8 cellular contexts compared by ENCODE assay signal in the genomic region with DNA sequence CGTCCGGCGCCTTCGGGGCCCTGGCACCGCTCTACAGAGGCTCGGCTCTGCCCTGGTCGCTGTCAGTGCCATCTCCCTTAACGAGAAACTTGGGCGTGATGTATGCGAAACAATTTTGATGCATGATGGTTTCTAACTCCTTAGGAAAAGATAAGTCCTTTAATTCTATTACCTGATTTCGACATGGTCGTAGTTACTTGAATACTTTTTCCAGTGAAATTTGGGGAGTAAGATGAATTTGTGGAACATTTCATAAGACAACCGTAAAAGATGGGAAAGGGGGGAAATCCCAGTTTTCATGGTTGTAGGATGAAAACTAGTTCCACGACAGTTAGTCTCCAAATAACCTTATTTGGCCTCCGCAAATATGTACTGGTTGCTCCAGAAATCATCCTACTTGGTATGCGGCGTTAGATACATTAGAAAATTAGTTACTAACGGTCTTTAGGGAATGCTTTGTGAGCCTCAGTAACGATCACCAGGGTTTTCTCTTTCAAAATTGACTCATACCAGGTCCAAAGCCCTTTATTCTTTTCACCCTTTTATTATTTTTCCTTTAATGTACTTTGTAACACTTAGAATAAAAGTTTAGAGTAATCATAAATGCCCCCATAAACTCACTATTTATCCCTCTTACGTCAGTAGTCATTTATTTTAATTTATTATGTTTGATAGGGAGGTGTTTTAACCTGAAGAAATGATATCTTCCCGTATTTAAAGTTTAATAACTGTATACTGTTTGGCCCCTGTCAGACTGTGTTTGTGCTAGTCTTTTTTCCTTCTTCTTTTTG. TPM values are rescaled to one million over a fixed set of nuclear protein-coding genes. Genes with fewer than 3 reads are reported as not detected.
DNase-seq lines count a peak whose midpoint lies in the region; ATAC-seq, FAIRE-seq and TF ChIP-seq lines count a peak whose summit lies in the region.

No MANE protein-coding gene starts in this region.

- 14 to 15% methylated on average over 18 to 21 of the region's 21 CpGs for WGBS in body of pancreas, 2 donors

- H3K4me1 Mint-ChIP-seq in memory B cell: peaks cover 12% of the 10 kb centered on the region

- DNase-seq in G401 (ENCODE audit: low spot score): peak; percentile 30
- peak; percentile 36 for DNase-seq in KG1 (lab: John Stamatoyannopoulos, UW)
- DNase-seq in body of pancreas: no peak
- no peak for DNase-seq in memory B cell (ENCODE audit: low spot score in 2 of 2)
- DNase-seq in urothelium cell line (ENCODE audit: low spot score): no peak
- DNase-seq in NCI-H2227 (lab: John Stamatoyannopoulos, UW; ENCODE audit: unreplicated experiment): no peak
- no peak for DNase-seq in caudate nucleus (lab: John Stamatoyannopoulos, UW)

- TF ChIP-seq CTCF in body of pancreas (IDR thresholded peaks at IDR 0.05): no peak

- FAIRE-seq in urothelium cell line (lab: Jason Lieb, UNC): peak; percentile 20

- no peaks in the 10 kb centered on the region for H3K36me3 Mint-ChIP-seq in memory B cell

- peaks cover 1% of the 10 kb centered on the region for H3K9me3 Mint-ChIP-seq in memory B cell

- H3K27me3 ChIP-seq in body of pancreas: no peaks in the 10 kb centered on the region

- in situ Hi-C loops in G401 (cut with HindIII; ENCODE audit: low sequenced_read_pairs): no loop called here

- ATAC-seq in body of pancreas: no peak
- ATAC-seq in memory B cell (ENCODE audit: low read depth): peak; percentile 52
- no peak for ATAC-seq in GM18861 (IDR thresholded peaks at IDR 0.05; ENCODE audit: unreplicated experiment)

- peak overlapping the region; percentile 78 for H3K4me3 Mint-ChIP-seq in memory B cell

- H3K36me3 ChIP-seq in body of pancreas (replicated peaks in 1 of 2; ENCODE audit: insufficient read depth in 1 of 2, low read depth in 2 of 2): no peaks in the 10 kb centered on the region

- H3K27me3 Mint-ChIP-seq in memory B cell: no peaks in the 10 kb centered on the region

- H3K27ac ChIP-seq in body of pancreas (peak overlapping the region in 3 of 4 donors; percentile 59 to 85 (median 73)), caudate nucleus (ENCODE audit: low read depth, low read length) (no peak overlapping the region)

- H3K4me3 ChIP-seq in body of pancreas: peak overlapping the region; percentile 35 to 91

- intact Hi-C loops in body of pancreas (cut with DNase I): no loop called here

- H3K9me3 ChIP-seq in body of pancreas: no peaks in the 10 kb centered on the region

- no peak overlapping the region for H3K27ac Mint-ChIP-seq in memory B cell

- H3K4me1 ChIP-seq in body of pancreas: peaks cover 16% of the 10 kb centered on the region

- no peak for TF ChIP-seq POLR2A in body of pancreas (IDR thresholded peaks at IDR 0.05)

RNA-seq across cellular contexts. Expression of gene TWSG1, which starts 0.9 kb away (rescaled TPM):
- total RNA-seq in G401 (2014; rRNA removed; shearing (Covaris generic)): 31.3 and 50.7 TPM in 2 replicates
- 10 to 100 TPM in 1 of 2 donors, 1 to 10 TPM in 1; 9.2 to 11.4 TPM for total RNA-seq in body of pancreas

Comparison
In these comparisons a context has a peak if more than half of its experiments do, and no peak if none do; other contexts are left out.
1. DNase-seq: peak in G401 (single experiment) and KG1 (single experiment); none in body of pancreas (0 of 4), memory B cell (0 of 2), urothelium cell line (single experiment), NCI-H2227 (single experiment) and caudate nucleus (0 of 61).